10 cellular contexts compared by ENCODE assay signal in the genomic region with DNA sequence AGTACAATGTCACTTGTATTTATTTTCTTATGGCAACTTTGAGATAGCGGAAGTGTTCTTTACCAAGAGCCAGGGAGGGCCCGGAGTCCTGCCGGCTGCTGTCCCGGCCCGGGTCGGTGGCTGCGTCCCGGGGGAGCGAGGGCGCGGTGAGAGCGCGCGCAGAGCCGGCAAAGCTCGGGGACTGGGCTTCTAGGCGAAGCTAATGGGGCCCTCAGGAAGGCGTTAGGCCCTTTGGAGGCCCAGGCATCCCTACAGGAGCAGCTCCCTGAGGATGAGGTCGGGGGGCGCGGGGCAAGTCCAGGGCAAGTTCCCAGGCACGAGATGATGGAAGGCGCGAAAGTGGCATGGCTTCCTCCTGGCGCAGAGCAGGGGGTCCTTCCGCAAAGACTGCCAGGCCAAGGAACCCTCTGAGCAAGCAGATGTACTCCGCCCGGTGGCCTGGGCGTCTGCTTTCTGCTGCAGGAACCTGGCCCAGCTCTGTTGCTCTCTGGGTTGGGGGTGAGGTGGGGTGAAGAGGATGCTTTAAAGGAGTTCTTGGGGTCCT. TPM values are rescaled to one million over a fixed set of nuclear protein-coding genes. Genes with fewer than 3 reads are reported as not detected.
DNase-seq lines count a peak whose midpoint lies in the region; ATAC-seq and TF ChIP-seq lines count a peak whose summit lies in the region.
"Had no signal": no experiment of that assay in that cellular context is flagged by ENCODE, and none has a peak within 500 bp of the region (broad histone marks: within the 10 kb centered on the region; RNA-seq: fewer than 3 reads in every experiment).

No MANE protein-coding gene starts in this region.

- peaks cover 32% of the 10 kb centered on the region for H3K4me1 ChIP-seq in HEK293 (ENCODE audit: control insufficient read depth, insufficient read depth, low read length)

- TF ChIP-seq CTCF in HEK293 (tag by site-specific recombination; IDR thresholded peaks at IDR 0.05) (no peak), brain microvascular endothelial cell (IDR thresholded peaks at IDR 0.05; ENCODE audit: low read depth, low read length, missing control alignments) (no peak), kidney epithelial cell (IDR thresholded peaks at IDR 0.05; ENCODE audit: insufficient read depth, low read length, poor library complexity, severe bottlenecking) (no peak)

- H3K4me3 ChIP-seq in HEK293 (ENCODE audit: low read depth, low read length) = no peak overlapping the region
- peak overlapping the region; percentile 79 for H3K4me3 ChIP-seq in brain microvascular endothelial cell (ENCODE audit: low read depth, low read length)
- peak overlapping the region; percentile 69 for H3K4me3 ChIP-seq in kidney epithelial cell (ENCODE audit: low read depth, low read length)
- H3K4me3 ChIP-seq in skeletal muscle cell (ENCODE audit: low read depth, low read length) = peak overlapping the region; percentile 93

- H3K27me3 ChIP-seq in brain microvascular endothelial cell (replicated peaks) (no peaks in the 10 kb centered on the region), kidney epithelial cell (ENCODE audit: control insufficient read depth, insufficient read depth, low read length) (no peaks in the 10 kb centered on the region)

- DNase-seq in brain microvascular endothelial cell (no peak), kidney epithelial cell (ENCODE audit: low read depth) (no peak), skeletal muscle cell (ENCODE audit: low read depth) (no peak), middle frontal gyrus (ENCODE audit: extremely low spot score, low spot score) (no peak), NCI-H1092 treated with DMSO at 0.1 percent for 48 hours (lab: John Stamatoyannopoulos, UW) (no peak)
- DNase-seq in stimulated activated CD8-positive, alpha-beta memory T cell treated with anti-CD3 and anti-CD28 coated beads, Interleukin-4, amount 100 ng/mL, for 48 hours = no peak
- DNase-seq: CD4-positive, alpha-beta memory T cell; stimulated activated CD4-positive, alpha-beta T cell treated with anti-CD3 and anti-CD28 coated beads, Interleukin-12 subunit alpha, Interleukin-12 subunit beta, amount 100 ng/mL, for 4 hours had no signal

- POLR2A ChIA-PET in HEK293 (lab: Yijun Ruan, JAX) = no interaction called here

- in situ Hi-C loops in brain microvascular endothelial cell (cut with HindIII; ENCODE audit: low pct_ligation_motif_present, low sequenced_read_pairs) = loop anchor here (25.0 kb wide), 2 partner anchors 1056 to 1306 kb away; no protein-coding TSS in a partner anchor

- CTCF ChIA-PET in HEK293 (lab: Yijun Ruan, JAX) = interaction anchor here (1.0 kb wide), 1 partner anchor 1411 kb away, joined by 5 read pairs; no protein-coding TSS in a partner anchor

- H3K36me3 ChIP-seq in HEK293 (ENCODE audit: control insufficient read depth in 2 of 2, insufficient read depth in 1 of 2, low read length in 2 of 2) = peaks cover 10 to 13% of the 10 kb centered on the region in 2 experiments
- H3K36me3 ChIP-seq in brain microvascular endothelial cell (replicated peaks) = peaks cover 45% of the 10 kb centered on the region
- H3K36me3 ChIP-seq in kidney epithelial cell (ENCODE audit: control insufficient read depth, insufficient read depth, low read length) = no peaks in the 10 kb centered on the region

- H3K9me3 ChIP-seq in HEK293 (ENCODE audit: control insufficient read depth, insufficient read depth, low read depth, low read length) = no peaks in the 10 kb centered on the region

- no peak for ATAC-seq in GM21723 (IDR thresholded peaks at IDR 0.05; ENCODE audit: unreplicated experiment)

- H3K27ac ChIP-seq in HEK293 (ENCODE audit: extremely low read depth, low read depth, low read length) = peak overlapping the region; percentile 96; the same call in 1 of the 2 replicates
- peak overlapping the region; percentile 77 for H3K27ac ChIP-seq in brain microvascular endothelial cell

TF ChIP-seq in HEK293, 187 proteins besides CTCF, POLR2A, EP300 and RAD21:
- TF ChIP-seq ZIC2 (tag by site-specific recombination; IDR thresholded peaks at IDR 0.05) (peak; percentile 36), BCL11B (tag by site-specific recombination; IDR thresholded peaks at IDR 0.05; ENCODE audit: low read depth) (no peak)

RNA-seq across cellular contexts. Expression of gene NR2F2, which starts 13.1 kb away (rescaled TPM):
- total RNA-seq in kidney epithelial cell = 19.1 and 22.9 TPM in 2 replicates
- total RNA-seq: CD4-positive, alpha-beta memory T cell had no signal
